ENCODE assay signal across 1 cellular context in genomic region chr19:3513198-3514140, GRCh38.
TF ChIP-seq lines count a peak whose summit lies in the region.

No MANE protein-coding gene starts in this region.

TF ChIP-seq in H1, 55 proteins besides CTCF, POLR2A, EP300 and RAD21:
- no peak for TF ChIP-seq SRF (IDR thresholded peaks at IDR 0.05; ENCODE audit: low read depth, low read length)
- TF ChIP-seq POU5F1 (IDR thresholded peaks at IDR 0.05; ENCODE audit: low read depth, low read length), result no peak
- TF ChIP-seq EZH2 (IDR thresholded peaks at IDR 0.05; ENCODE audit: low read depth, low read length, severe bottlenecking), result no peak
- no peak for TF ChIP-seq JUN (IDR thresholded peaks at IDR 0.05; ENCODE audit: low read depth, low read length)
- TF ChIP-seq SUZ12 (IDR thresholded peaks at IDR 0.05; ENCODE audit: low read length), result no peak
- TF ChIP-seq EGR1 (IDR thresholded peaks at IDR 0.05; ENCODE audit: borderline replicate concordance, low read depth, low read length), result no peak
- TF ChIP-seq TBP (IDR thresholded peaks at IDR 0.05; ENCODE audit: low read depth, low read length), result no peak
- TF ChIP-seq SP4 (IDR thresholded peaks at IDR 0.05; ENCODE audit: low read length), result no peak
- TF ChIP-seq NRF1 (IDR thresholded peaks at IDR 0.05; ENCODE audit: low read depth, low read length), result no peak
- no peak for TF ChIP-seq CHD1 (IDR thresholded peaks at IDR 0.05; ENCODE audit: low read depth, low read length)
- TF ChIP-seq RBBP5 (IDR thresholded peaks at IDR 0.05; ENCODE audit: borderline replicate concordance, low read depth, low read length), result no peak
- TF ChIP-seq CHD2 (IDR thresholded peaks at IDR 0.05; ENCODE audit: low read length), result no peak
- TF ChIP-seq TAF1 (IDR thresholded peaks at IDR 0.05; ENCODE audit: low read depth, low read length), result no peak
- TF ChIP-seq MAX (IDR thresholded peaks at IDR 0.05), result no peak
- TF ChIP-seq TCF12 (IDR thresholded peaks at IDR 0.05; ENCODE audit: low read depth, low read length), result no peak
- no peak for TF ChIP-seq KDM1A (IDR thresholded peaks at IDR 0.05; ENCODE audit: borderline replicate concordance, low read length)
- no peak for TF ChIP-seq JUND (IDR thresholded peaks at IDR 0.05; ENCODE audit: low read length)
- no peak for TF ChIP-seq GTF2F1 (IDR thresholded peaks at IDR 0.05; ENCODE audit: borderline replicate concordance, low read depth, low read length)
- no peak for TF ChIP-seq RFX5 (IDR thresholded peaks at IDR 0.05; ENCODE audit: borderline replicate concordance, low read depth, low read length)
